23 cellular contexts compared by ENCODE assay signal in genomic region chr11:74824285-74824982, GRCh38.
DNase-seq lines count a peak whose midpoint lies in the region; ATAC-seq, FAIRE-seq and TF ChIP-seq lines count a peak whose summit lies in the region.
"Had no signal": no experiment of that assay in that cellular context is flagged by ENCODE, and none has a peak within 500 bp of the region (broad histone marks: within the 10 kb centered on the region; RNA-seq: fewer than 3 reads in every experiment).

No MANE protein-coding gene starts in this region.

- peaks cover 87% of the 10 kb centered on the region for H3K36me3 Mint-ChIP-seq in activated CD4-positive, alpha-beta T cell treated with anti-CD3 and anti-CD28 coated beads, Interleukin-2, amount 10 ng/mL, durations not matched to agents 7 days and 5 days (ENCODE audit: low read depth)

- no peak overlapping the region for H3K4me2 ChIP-seq in K562 (ENCODE audit: insufficient read depth, low read length)

- H3K4me3 ChIP-seq in HEK293 (ENCODE audit: low read depth, low read length): no peak overlapping the region
- H3K4me3 ChIP-seq in K562: no peak overlapping the region
- H3K4me3 ChIP-seq: GM12878 had no signal

- H3K27ac ChIP-seq in HEK293 (ENCODE audit: extremely low read depth, low read depth, low read length) (no peak overlapping the region), K562 (ENCODE audit: extremely low read depth, low read depth, low read length) (no peak overlapping the region)
- H3K27ac ChIP-seq: 22Rv1 had no signal

- no peaks in the 10 kb centered on the region for H3K27me3 Mint-ChIP-seq in activated CD4-positive, alpha-beta T cell treated with anti-CD3 and anti-CD28 coated beads, Interleukin-2, amount 10 ng/mL, durations not matched to agents 7 days and 5 days
- H3K27me3 Mint-ChIP-seq: CD4-positive, alpha-beta memory T cell had no signal

- H4K20me1 ChIP-seq in K562 (replicated peaks; ENCODE audit: control insufficient read depth, insufficient read depth, low read length): no peaks in the 10 kb centered on the region

- H3K4me1 Mint-ChIP-seq in activated CD4-positive, alpha-beta T cell treated with anti-CD3 and anti-CD28 coated beads, Interleukin-2, amount 10 ng/mL, durations not matched to agents 7 days and 5 days: peaks cover 12% of the 10 kb centered on the region

- no peak for TF ChIP-seq POLR2A in K562 (conservative IDR thresholded peaks at IDR 0.05)

- TF ChIP-seq RAD21 in K562 (CRISPR knock-in tag; conservative IDR thresholded peaks at IDR 0.05 in 1 of 2, IDR thresholded peaks at IDR 0.05 in 1 of 2): no peak

- POLR2A ChIA-PET in activated CD4-positive, alpha-beta T cell treated with anti-CD3 and anti-CD28 coated beads, Interleukin-2, amount 10 ng/mL, durations not matched to agents 7 days and 5 days (lab: Charles Lee): no interaction called here
- POLR2A ChIA-PET in HEK293 (lab: Yijun Ruan, JAX): no interaction called here
- POLR2A ChIA-PET in K562 (lab: Yijun Ruan, JAX): no interaction called here

- H3K4me1 ChIP-seq in HEK293 (ENCODE audit: control insufficient read depth, insufficient read depth, low read length) (no peaks in the 10 kb centered on the region), K562 (replicated peaks in 1 of 2; ENCODE audit: control insufficient read depth in 2 of 2, insufficient read depth in 2 of 2, low read length in 2 of 2) (no peaks in the 10 kb centered on the region)

- H3K9me3 ChIP-seq in HEK293 (ENCODE audit: control insufficient read depth, insufficient read depth, low read depth, low read length) (no peaks in the 10 kb centered on the region), K562 (replicated peaks; ENCODE audit: control insufficient read depth, insufficient read depth, low read depth, low read length) (peaks cover 31% of the 10 kb centered on the region)

- H3K79me2 ChIP-seq in K562 (ENCODE audit: control insufficient read depth, insufficient read depth, low read length): no peaks in the 10 kb centered on the region; the same call in 2 of the 3 replicates

- H3K36me3 ChIP-seq in HEK293 (ENCODE audit: control insufficient read depth in 2 of 2, insufficient read depth in 1 of 2, low read length in 2 of 2) (peaks cover 0 to 28% of the 10 kb centered on the region in 2 experiments; a peak in 1 of 3 replicates), K562 (ENCODE audit: control insufficient read depth, insufficient read depth, low read length) (peaks cover 60% of the 10 kb centered on the region)

- BruUV-seq in K562 (replicated peaks; lab: Mats Ljungman, UMichigan): no TSS peak

- no peak for FAIRE-seq in K562 (lab: Jason Lieb, UNC)
- FAIRE-seq: A204.1, D721Med, GM12878 had no signal

- ATAC-seq in K562 (no peak), GM21360 (IDR thresholded peaks at IDR 0.05; ENCODE audit: unreplicated experiment) (no peak)
- ATAC-seq: GM12878 had no signal

- TF ChIP-seq CTCF in HEK293 (tag by site-specific recombination; IDR thresholded peaks at IDR 0.05) (no peak), K562 (IDR thresholded peaks at IDR 0.05 in 2 of 3, conservative IDR thresholded peaks at IDR 0.05 in 1 of 3; ENCODE audit: insufficient read depth in 2 of 3, low read depth in 1 of 3, low read length in 3 of 3) (no peak)

- no peak for TF ChIP-seq EP300 in K562 (IDR thresholded peaks at IDR 0.05; ENCODE audit: low read length)

- in situ Hi-C loops in K562 (cut with MboI): no loop called here

- H3K27me3 ChIP-seq in K562 (ENCODE audit: control insufficient read depth in 2 of 2, insufficient read depth in 2 of 2, low read length in 2 of 2): no peaks in the 10 kb centered on the region

- intact Hi-C loops in K562 (cut with micrococcal nuclease): no loop called here

- 100% methylated on average over 1 of the region's 1 CpG for WGBS in K562 (ENCODE audit: insufficient coverage, low coverage, missing lambda C conversion rate)

- H3K27ac Mint-ChIP-seq in activated CD4-positive, alpha-beta T cell treated with anti-CD3 and anti-CD28 coated beads, Interleukin-2, amount 10 ng/mL, durations not matched to agents 7 days and 5 days: peak overlapping the region; percentile 42
- H3K27ac Mint-ChIP-seq: CD4-positive, alpha-beta memory T cell had no signal

- no peak overlapping the region for H3K9ac ChIP-seq in K562 (ENCODE audit: insufficient read depth in 1 of 2, low read depth in 2 of 2, low read length in 2 of 2)

- no peaks in the 10 kb centered on the region for H3K9me1 ChIP-seq in K562 (ENCODE audit: control insufficient read depth, insufficient read depth, low read length)

- CTCF ChIA-PET in activated CD4-positive, alpha-beta T cell treated with anti-CD3 and anti-CD28 coated beads, Interleukin-2, amount 10 ng/mL, durations not matched to agents 7 days and 5 days (lab: Charles Lee): no interaction called here
- CTCF ChIA-PET in HEK293 (lab: Yijun Ruan, JAX) (interaction anchor here (0.7 kb wide), 1 partner anchor 387 kb away, joined by 3 read pairs; no protein-coding TSS in a partner anchor), K562 (lab: Yijun Ruan, JAX; ENCODE audit: low intra/inter-chr PET ratio) (no interaction called here)

- no peak for DNase-seq in activated CD4-positive, alpha-beta T cell treated with anti-CD3 and anti-CD28 coated beads, Interleukin-2, amount 10 ng/mL, durations not matched to agents 7 days and 5 days
- DNase-seq in activated CD4-positive, alpha-beta T cell treated with anti-CD3 and anti-CD28 coated beads for 1 hour: no peak
- DNase-seq in K562 (ENCODE audit: extremely low read depth in 1 of 4, low spot score in 3 of 4): no peak
- no peak for DNase-seq in Ammon's horn (ENCODE audit: low spot score)
- no peak for DNase-seq in COR-L47 (lab: John Stamatoyannopoulos, UW)
- DNase-seq: ACHN; AML-193; C1 segment of cervical spinal cord; Caco-2; CD4-positive, alpha-beta memory T cell; DMS 273 treated with DMSO at 0.1 percent for 48 hours; DMS79; EL; GDM1; GOT3; H7; HCEC 1CT had no signal

- H3K4me3 Mint-ChIP-seq in activated CD4-positive, alpha-beta T cell treated with anti-CD3 and anti-CD28 coated beads, Interleukin-2, amount 10 ng/mL, durations not matched to agents 7 days and 5 days: no peak overlapping the region
- H3K4me3 Mint-ChIP-seq: CD4-positive, alpha-beta memory T cell had no signal

- H3K9me3 Mint-ChIP-seq in activated CD4-positive, alpha-beta T cell treated with anti-CD3 and anti-CD28 coated beads, Interleukin-2, amount 10 ng/mL, durations not matched to agents 7 days and 5 days: peaks cover 48% of the 10 kb centered on the region

- no peak overlapping the region for H2AFZ ChIP-seq in K562 (ENCODE audit: low read depth, low read length)

TF ChIP-seq in HEK293, 187 proteins besides CTCF, POLR2A, EP300 and RAD21:
- TF ChIP-seq ZNF558 (tag by site-specific recombination; IDR thresholded peaks at IDR 0.05) (peak; percentile 98), ZNF19 (tag by site-specific recombination; IDR thresholded peaks at IDR 0.05; ENCODE audit: low read depth) (no peak)

TF ChIP-seq in K562, 482 proteins besides CTCF, POLR2A, EP300 and RAD21:
- TF ChIP-seq ZNF507 (tag; conservative IDR thresholded peaks at IDR 0.05) (peak; percentile 79), FOXP1 (CRISPR knock-in tag; IDR thresholded peaks at IDR 0.05) (no peak), MAFG (tag; conservative IDR thresholded peaks at IDR 0.05) (peak; percentile 57), CBX3 (IDR thresholded peaks at IDR 0.05; ENCODE audit: borderline replicate concordance in 1 of 2, low read length in 2 of 2) (peak in 1 of 2 experiments; percentile 15; a peak in 1 of 3 replicates), C11orf30 (IDR thresholded peaks at IDR 0.05; ENCODE audit: low read depth) (peak; percentile 65), MAFK (IDR thresholded peaks at IDR 0.05; ENCODE audit: low read length) (peak; percentile 66), ZNF316 (IDR thresholded peaks at IDR 0.05) (peak; percentile 86), HMG20A (CRISPR knock-in tag; conservative IDR thresholded peaks at IDR 0.05) (no peak), CBX1 (IDR thresholded peaks at IDR 0.05; ENCODE audit: low read depth) (no peak), RUNX1 (IDR thresholded peaks at IDR 0.05; ENCODE audit: low read depth) (no peak), MAFF (IDR thresholded peaks at IDR 0.05; ENCODE audit: low read length) (peak; percentile 58)
- TF ChIP-seq, protein P1, sequence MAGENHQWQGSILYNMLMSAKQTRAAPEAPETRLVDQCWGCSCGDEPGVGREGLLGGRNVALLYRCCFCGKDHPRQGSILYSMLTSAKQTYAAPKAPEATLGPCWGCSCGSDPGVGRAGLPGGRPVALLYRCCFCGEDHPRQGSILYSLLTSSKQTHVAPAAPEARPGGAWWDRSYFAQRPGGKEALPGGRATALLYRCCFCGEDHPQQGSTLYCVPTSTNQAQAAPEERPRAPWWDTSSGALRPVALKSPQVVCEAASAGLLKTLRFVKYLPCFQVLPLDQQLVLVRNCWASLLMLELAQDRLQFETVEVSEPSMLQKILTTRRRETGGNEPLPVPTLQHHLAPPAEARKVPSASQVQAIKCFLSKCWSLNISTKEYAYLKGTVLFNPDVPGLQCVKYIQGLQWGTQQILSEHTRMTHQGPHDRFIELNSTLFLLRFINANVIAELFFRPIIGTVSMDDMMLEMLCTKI (IDR thresholded peaks at IDR 0.05; ENCODE audit: partially characterized antibody): no peak
